ENCODE assay signal across 32 cellular contexts in genomic region chr3:12062605-12063004, GRCh38. TPM values are rescaled to one million over a fixed set of nuclear protein-coding genes. Genes with fewer than 3 reads are reported as not detected.
"Had no signal": no experiment of that assay in that cellular context is flagged by ENCODE, and none has a peak within 500 bp of the region (broad histone marks: within the 10 kb centered on the region; RNA-seq: fewer than 3 reads in every experiment).

No MANE protein-coding gene starts in this region.

- H3K27me3 ChIP-seq: adrenal gland, cardiac muscle cell had no signal

- H3K4me1 ChIP-seq: adrenal gland had no signal

- FAIRE-seq: bronchial epithelial cell, TTC549 had no signal

- H3K36me3 ChIP-seq: adrenal gland, cardiac muscle cell had no signal

- H3K9me3 ChIP-seq: adrenal gland had no signal

- H3K27ac ChIP-seq: adrenal gland, cardiac muscle cell, VCaP had no signal

- DNase-seq: activated B cell treated with CpG ODN at 0.5 μM for 24 hours; activated CD4-positive, alpha-beta memory T cell treated with anti-CD3 and anti-CD28 coated beads for 36 hours; activated CD4-positive, alpha-beta T cell treated with anti-CD3 and anti-CD28 coated beads for 4 hours; activated CD4-positive, alpha-beta T cell treated with anti-CD3 and anti-CD28 coated beads, Interleukin-2, amount 10 ng/mL, durations not matched to agents 24 days and 14 days; activated CD4-positive, alpha-beta T cell treated with anti-CD3 and anti-CD28 coated beads, Interleukin-2, amount 50 U/mL, for 1 hour; activated CD4-positive, alpha-beta T cell treated with anti-CD3 and anti-CD28 coated beads, Interleukin-2, amount 50 U/mL, for 4 hours; activated CD4-positive, CD25-positive, alpha-beta regulatory T cell treated with anti-CD3 and anti-CD28 coated beads, Interleukin-2, amount 50 U/mL, for 72 hours; activated CD8-positive, alpha-beta memory T cell treated with anti-CD3 and anti-CD28 coated beads, Interleukin-2, amount 50 U/mL, for 4 hours; activated CD8-positive, alpha-beta T cell treated with anti-CD3 and anti-CD28 coated beads for 36 hours; activated effector memory CD4-positive, alpha-beta T cell treated with anti-CD3 and anti-CD28 coated beads, Interleukin-2, amount 50 U/mL, for 16 hours; activated gamma-delta T cell treated with Interleukin-2 at 50 U/mL for 16 hours; activated naive CD4-positive, alpha-beta T cell; activated naive CD4-positive, alpha-beta T cell treated with anti-CD3 and anti-CD28 coated beads for 36 hours; activated naive CD4-positive, alpha-beta T cell treated with anti-CD3 and anti-CD28 coated beads, Interleukin-2, amount 50 U/mL, for 16 hours; activated naive CD8-positive, alpha-beta T cell treated with anti-CD3 and anti-CD28 coated beads for 36 hours; activated T-cell treated with anti-CD3 and anti-CD28 coated beads for 4 hours; activated T-cell treated with anti-CD3 and anti-CD28 coated beads, Interleukin-2, amount 50 U/mL, for 1 hour; activated T-cell treated with anti-CD3 and anti-CD28 coated beads, Interleukin-2, amount 50 U/mL, for 4 hours; activated T-cell treated with anti-CD3 and anti-CD28 coated beads, Interleukin-2, amount 50 U/mL, for 72 hours; adrenal gland; amniotic stem cell; aorta; caudate nucleus; cerebellar nuclear complex; T-helper 2 cell; T-helper 9 cell had no signal

- H3K4me3 ChIP-seq: adrenal gland, cardiac muscle cell had no signal

- ATAC-seq: activated CD8-positive, alpha-beta T cell treated with anti-CD3 and anti-CD28 coated beads for 36 hours; activated naive CD4-positive, alpha-beta T cell treated with anti-CD3 and anti-CD28 coated beads, Interleukin-2, amount 50 U/mL, for 72 hours; activated T-cell treated with anti-CD3 and anti-CD28 coated beads, Interleukin-2, amount 50 U/mL, for 4 hours; activated T-cell treated with anti-CD3 and anti-CD28 coated beads, Interleukin-2, amount 50 U/mL, for 72 hours; activated T-helper 17 cell treated with anti-CD3 and anti-CD28 coated beads, Interleukin-2, amount 50 U/mL, for 72 hours had no signal

RNA-seq across cellular contexts. Expression of gene SYN2, which starts 58.4 kb away (rescaled TPM):
- total RNA-seq: activated B cell treated with CpG ODN at 0.5 μM for 24 hours; activated CD4-positive, alpha-beta memory T cell treated with anti-CD3 and anti-CD28 coated beads for 36 hours had no signal
